Comparison of ENCODE assay signal across 1 cellular context in the genomic region with DNA sequence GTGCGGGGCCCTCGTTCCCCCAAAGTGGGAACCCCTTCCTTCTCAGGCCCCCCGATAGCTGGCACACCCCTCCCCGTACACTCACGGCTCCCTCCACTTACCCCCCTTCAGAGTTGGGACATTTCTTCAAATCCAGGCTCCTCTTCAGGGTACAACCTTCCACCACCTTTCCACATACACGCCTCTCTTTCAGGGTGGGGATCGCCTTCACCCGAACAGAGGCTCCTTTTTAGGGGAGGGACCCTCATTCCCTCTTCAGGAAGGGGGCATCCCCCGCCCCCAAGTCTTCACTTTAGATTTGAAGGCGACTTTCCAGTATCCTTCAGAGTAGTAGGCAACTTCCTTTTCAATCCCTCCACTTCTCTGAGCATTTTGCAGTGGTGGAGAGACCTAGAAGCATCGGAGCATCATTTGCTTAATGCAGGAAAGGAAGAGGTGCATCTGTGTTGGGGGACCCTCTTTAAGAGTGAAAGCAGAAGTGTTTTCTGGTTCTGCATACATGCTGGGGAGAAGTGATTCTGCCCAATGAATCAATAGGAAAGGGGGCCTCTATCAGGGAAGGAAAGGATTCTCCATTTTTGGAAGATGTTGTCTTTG.
A peak's percentile ranks its signal among the peaks of the same experiment; 100 is the strongest.
TF ChIP-seq lines count a peak whose summit lies in the region.

No MANE protein-coding gene starts in this region.

TF ChIP-seq in HepG2, 621 proteins besides CTCF, POLR2A, EP300 and RAD21 (continued from another document):
- TF ChIP-seq, protein P1, sequence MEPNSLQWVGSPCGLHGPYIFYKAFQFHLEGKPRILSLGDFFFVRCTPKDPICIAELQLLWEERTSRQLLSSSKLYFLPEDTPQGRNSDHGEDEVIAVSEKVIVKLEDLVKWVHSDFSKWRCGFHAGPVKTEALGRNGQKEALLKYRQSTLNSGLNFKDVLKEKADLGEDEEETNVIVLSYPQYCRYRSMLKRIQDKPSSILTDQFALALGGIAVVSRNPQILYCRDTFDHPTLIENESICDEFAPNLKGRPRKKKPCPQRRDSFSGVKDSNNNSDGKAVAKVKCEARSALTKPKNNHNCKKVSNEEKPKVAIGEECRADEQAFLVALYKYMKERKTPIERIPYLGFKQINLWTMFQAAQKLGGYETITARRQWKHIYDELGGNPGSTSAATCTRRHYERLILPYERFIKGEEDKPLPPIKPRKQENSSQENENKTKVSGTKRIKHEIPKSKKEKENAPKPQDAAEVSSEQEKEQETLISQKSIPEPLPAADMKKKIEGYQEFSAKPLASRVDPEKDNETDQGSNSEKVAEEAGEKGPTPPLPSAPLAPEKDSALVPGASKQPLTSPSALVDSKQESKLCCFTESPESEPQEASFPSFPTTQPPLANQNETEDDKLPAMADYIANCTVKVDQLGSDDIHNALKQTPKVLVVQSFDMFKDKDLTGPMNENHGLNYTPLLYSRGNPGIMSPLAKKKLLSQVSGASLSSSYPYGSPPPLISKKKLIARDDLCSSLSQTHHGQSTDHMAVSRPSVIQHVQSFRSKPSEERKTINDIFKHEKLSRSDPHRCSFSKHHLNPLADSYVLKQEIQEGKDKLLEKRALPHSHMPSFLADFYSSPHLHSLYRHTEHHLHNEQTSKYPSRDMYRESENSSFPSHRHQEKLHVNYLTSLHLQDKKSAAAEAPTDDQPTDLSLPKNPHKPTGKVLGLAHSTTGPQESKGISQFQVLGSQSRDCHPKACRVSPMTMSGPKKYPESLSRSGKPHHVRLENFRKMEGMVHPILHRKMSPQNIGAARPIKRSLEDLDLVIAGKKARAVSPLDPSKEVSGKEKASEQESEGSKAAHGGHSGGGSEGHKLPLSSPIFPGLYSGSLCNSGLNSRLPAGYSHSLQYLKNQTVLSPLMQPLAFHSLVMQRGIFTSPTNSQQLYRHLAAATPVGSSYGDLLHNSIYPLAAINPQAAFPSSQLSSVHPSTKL (CRISPR knock-in tag; IDR thresholded peaks at IDR 0.05) = no peak
- TF ChIP-seq ZEB1 (IDR thresholded peaks at IDR 0.05; ENCODE audit: insufficient replicate concordance, low read depth) (peak; percentile 26), ISX (CRISPR knock-in tag; conservative IDR thresholded peaks at IDR 0.05) (no peak), ZNF816 (CRISPR knock-in tag; IDR thresholded peaks at IDR 0.05; ENCODE audit: borderline replicate concordance) (peak; percentile 21; the same call in 1 of the 2 replicates), STAG1 (CRISPR knock-in tag; IDR thresholded peaks at IDR 0.05) (0 out of 2 replicates have a peak, but pooled peaks have one; percentile 7), PAWR (CRISPR knock-in tag; IDR thresholded peaks at IDR 0.05; ENCODE audit: borderline replicate concordance) (peak; percentile 78; the same call in 1 of the 2 replicates)
- TF ChIP-seq, protein P2, sequence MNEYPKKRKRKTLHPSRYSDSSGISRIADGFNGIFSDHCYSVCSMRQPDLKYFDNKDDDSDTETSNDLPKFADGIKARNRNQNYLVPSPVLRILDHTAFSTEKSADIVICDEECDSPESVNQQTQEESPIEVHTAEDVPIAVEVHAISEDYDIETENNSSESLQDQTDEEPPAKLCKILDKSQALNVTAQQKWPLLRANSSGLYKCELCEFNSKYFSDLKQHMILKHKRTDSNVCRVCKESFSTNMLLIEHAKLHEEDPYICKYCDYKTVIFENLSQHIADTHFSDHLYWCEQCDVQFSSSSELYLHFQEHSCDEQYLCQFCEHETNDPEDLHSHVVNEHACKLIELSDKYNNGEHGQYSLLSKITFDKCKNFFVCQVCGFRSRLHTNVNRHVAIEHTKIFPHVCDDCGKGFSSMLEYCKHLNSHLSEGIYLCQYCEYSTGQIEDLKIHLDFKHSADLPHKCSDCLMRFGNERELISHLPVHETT (CRISPR knock-in tag; conservative IDR thresholded peaks at IDR 0.05) = 0 out of 2 replicates have a peak, but pooled peaks have one; percentile 0
- TF ChIP-seq, protein P3, sequence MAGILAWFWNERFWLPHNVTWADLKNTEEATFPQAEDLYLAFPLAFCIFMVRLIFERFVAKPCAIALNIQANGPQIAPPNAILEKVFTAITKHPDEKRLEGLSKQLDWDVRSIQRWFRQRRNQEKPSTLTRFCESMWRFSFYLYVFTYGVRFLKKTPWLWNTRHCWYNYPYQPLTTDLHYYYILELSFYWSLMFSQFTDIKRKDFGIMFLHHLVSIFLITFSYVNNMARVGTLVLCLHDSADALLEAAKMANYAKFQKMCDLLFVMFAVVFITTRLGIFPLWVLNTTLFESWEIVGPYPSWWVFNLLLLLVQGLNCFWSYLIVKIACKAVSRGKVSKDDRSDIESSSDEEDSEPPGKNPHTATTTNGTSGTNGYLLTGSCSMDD (CRISPR knock-in tag; IDR thresholded peaks at IDR 0.05) = no peak; the same call in 1 of the 2 replicates
